ENCODE assay signal across 25 cellular contexts in the genomic region with DNA sequence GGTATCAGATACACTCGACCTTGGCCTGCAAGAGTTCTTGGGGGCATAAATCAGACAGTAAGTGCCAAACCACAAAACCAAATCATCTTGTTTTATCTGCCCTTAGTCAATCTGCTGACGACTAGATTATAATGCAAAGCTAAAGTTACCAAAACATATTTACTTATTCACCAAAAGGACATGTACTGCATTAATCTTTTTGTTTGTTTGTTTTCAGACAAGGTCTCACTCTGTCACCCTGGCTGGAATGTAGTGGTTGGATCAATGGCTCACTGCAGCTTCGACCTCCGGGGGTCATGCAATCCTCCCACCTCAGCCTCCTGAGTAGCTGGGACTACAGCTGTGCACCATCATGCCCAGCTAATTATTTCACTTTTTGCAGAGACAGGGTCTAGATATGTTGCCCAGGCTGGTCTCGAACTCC.
"Had no signal": no experiment of that assay in that cellular context is flagged by ENCODE, and none has a peak within 500 bp of the region (broad histone marks: within the 10 kb centered on the region; RNA-seq: fewer than 3 reads in every experiment).

No MANE protein-coding gene starts in this region.

- H3K9me3 Mint-ChIP-seq: activated B cell treated with CpG ODN at 0.5 μM for 24 hours; activated CD4-positive, alpha-beta memory T cell treated with anti-CD3 and anti-CD28 coated beads for 36 hours; activated naive CD4-positive, alpha-beta T cell treated with anti-CD3 and anti-CD28 coated beads, Interleukin-2, amount 50 U/mL, for 72 hours; activated T-helper 1 cell treated with anti-CD3 and anti-CD28 coated beads, Interleukin-12 subunit alpha, Interleukin-12 subunit beta, Interleukin-2, Interleukin-4 antibody, amounts not matched to agents 30 ng/mL and 10 ng/mL and 1 ng/mL, durations not matched to agents 14 hours and 24 hours and 36 hours; naive thymus-derived CD4-positive, alpha-beta T cell; stimulated activated memory B cell treated with anti-CD40 and anti-IgM and Interleukin-4, amounts not matched to agents 10 μg/mL and 1 μg/mL and 100 μg/mL, for 72 hours; T-cell; type B pancreatic cell had no signal

- H3K9ac ChIP-seq: parathyroid adenoma had no signal

- ATAC-seq: activated naive CD4-positive, alpha-beta T cell treated with anti-CD3 and anti-CD28 coated beads, Interleukin-2, amount 50 U/mL, for 72 hours; naive thymus-derived CD4-positive, alpha-beta T cell; stimulated activated memory B cell treated with anti-CD40 and anti-IgM and Interleukin-4, amounts not matched to agents 10 μg/mL and 1 μg/mL and 100 μg/mL, for 72 hours; T-cell had no signal

- H3K27ac ChIP-seq: adrenal gland, cardiac muscle cell, neutrophil, parathyroid adenoma, sigmoid colon, spleen, testis had no signal

- H3K27ac Mint-ChIP-seq: activated B cell treated with CpG ODN at 0.5 μM for 24 hours; activated CD4-positive, alpha-beta memory T cell treated with anti-CD3 and anti-CD28 coated beads for 36 hours; activated naive CD4-positive, alpha-beta T cell treated with anti-CD3 and anti-CD28 coated beads, Interleukin-2, amount 50 U/mL, for 72 hours; activated T-helper 1 cell treated with anti-CD3 and anti-CD28 coated beads, Interleukin-12 subunit alpha, Interleukin-12 subunit beta, Interleukin-2, Interleukin-4 antibody, amounts not matched to agents 30 ng/mL and 10 ng/mL and 1 ng/mL, durations not matched to agents 14 hours and 24 hours and 36 hours; stimulated activated memory B cell treated with anti-CD40 and anti-IgM and Interleukin-4, amounts not matched to agents 10 μg/mL and 1 μg/mL and 100 μg/mL, for 72 hours; T-cell; type B pancreatic cell had no signal

- H3K4me1 Mint-ChIP-seq: activated B cell treated with CpG ODN at 0.5 μM for 24 hours; stimulated activated memory B cell treated with anti-CD40 and anti-IgM and Interleukin-4, amounts not matched to agents 10 μg/mL and 1 μg/mL and 100 μg/mL, for 72 hours had no signal

- H3K27me3 ChIP-seq: adrenal gland, cardiac muscle cell, neutrophil, sigmoid colon, spleen, testis had no signal

- H2AFZ ChIP-seq: parathyroid adenoma had no signal

- H3K27me3 Mint-ChIP-seq: activated B cell treated with CpG ODN at 0.5 μM for 24 hours; activated CD4-positive, alpha-beta memory T cell treated with anti-CD3 and anti-CD28 coated beads for 36 hours; naive thymus-derived CD4-positive, alpha-beta T cell; stimulated activated memory B cell treated with anti-CD40 and anti-IgM and Interleukin-4, amounts not matched to agents 10 μg/mL and 1 μg/mL and 100 μg/mL, for 72 hours; T-cell; type B pancreatic cell had no signal

- H3K4me1 ChIP-seq: parathyroid adenoma, testis had no signal

- DNase-seq: activated B cell treated with CpG ODN at 0.5 μM for 24 hours; activated CD4-positive, alpha-beta memory T cell treated with anti-CD3 and anti-CD28 coated beads for 36 hours; activated CD4-positive, alpha-beta T cell treated with anti-CD3 and anti-CD28 coated beads for 4 hours; activated gamma-delta T cell treated with Interleukin-2 at 50 U/mL for 16 hours; activated T-cell treated with anti-CD3 and anti-CD28 coated beads for 4 hours; adrenal gland; dermis blood vessel endothelial cell; effector memory CD4-positive, alpha-beta T cell; head of caudate nucleus; kidney glomerular epithelial cell; mesendoderm; naive thymus-derived CD4-positive, alpha-beta T cell; sigmoid colon; spleen; stimulated activated CD4-positive, alpha-beta T cell treated with anti-CD3 and anti-CD28 coated beads, Interleukin-4, amount 100 ng/mL, for 4 hours; T-cell; testis had no signal

- H3K4me3 Mint-ChIP-seq: activated B cell treated with CpG ODN at 0.5 μM for 24 hours; activated CD4-positive, alpha-beta memory T cell treated with anti-CD3 and anti-CD28 coated beads for 36 hours; activated T-helper 1 cell treated with anti-CD3 and anti-CD28 coated beads, Interleukin-12 subunit alpha, Interleukin-12 subunit beta, Interleukin-2, Interleukin-4 antibody, amounts not matched to agents 30 ng/mL and 10 ng/mL and 1 ng/mL, durations not matched to agents 14 hours and 24 hours and 36 hours; naive thymus-derived CD4-positive, alpha-beta T cell; stimulated activated memory B cell treated with anti-CD40 and anti-IgM and Interleukin-4, amounts not matched to agents 10 μg/mL and 1 μg/mL and 100 μg/mL, for 72 hours; T-cell; type B pancreatic cell had no signal

- FAIRE-seq: frontal cortex had no signal

- H3K9me3 ChIP-seq: adrenal gland, neutrophil, sigmoid colon, spleen, testis had no signal

- H3K79me2 ChIP-seq: parathyroid adenoma had no signal

- H3K4me3 ChIP-seq: adrenal gland, cardiac muscle cell, sigmoid colon, spleen, testis had no signal
